Comparison of ENCODE assay signal across 8 cellular contexts in the genomic region with DNA sequence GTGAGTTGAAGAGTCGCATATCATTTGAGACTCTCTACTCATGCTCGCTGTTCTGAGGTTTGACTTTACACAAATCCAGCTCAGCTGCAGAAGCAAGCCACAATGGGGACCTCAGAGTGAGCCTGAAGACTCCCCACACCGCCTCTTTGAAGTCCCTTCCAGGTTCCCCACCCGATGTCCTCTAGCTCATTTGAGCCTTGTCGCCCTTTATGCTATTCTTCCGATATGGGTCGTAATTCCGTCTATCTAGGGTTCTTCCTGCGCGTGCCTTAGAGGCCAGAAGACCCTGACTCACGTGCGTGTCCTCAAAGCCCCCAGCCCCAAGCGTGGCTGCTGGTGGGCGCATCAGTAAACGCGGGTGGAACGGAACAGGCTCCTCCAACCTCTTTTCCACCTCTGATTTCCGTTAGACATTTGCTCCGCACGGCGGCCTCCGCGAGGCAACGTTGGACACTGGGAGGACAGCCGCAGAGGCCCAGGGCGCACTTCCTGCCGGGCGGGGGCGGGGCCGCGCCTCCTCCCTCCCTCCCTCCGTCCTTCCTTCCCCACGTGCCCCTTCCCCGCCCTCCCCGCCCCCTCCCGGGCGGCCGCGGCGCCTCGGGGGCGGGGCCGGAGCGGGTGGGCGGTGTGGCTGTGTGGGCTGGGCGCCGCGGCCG. TPM values are rescaled to one million over a fixed set of nuclear protein-coding genes. Genes with fewer than 3 reads are reported as not detected.
DNase-seq lines count a peak whose midpoint lies in the region; ATAC-seq, FAIRE-seq and TF ChIP-seq lines count a peak whose summit lies in the region.

A gene with protein sequence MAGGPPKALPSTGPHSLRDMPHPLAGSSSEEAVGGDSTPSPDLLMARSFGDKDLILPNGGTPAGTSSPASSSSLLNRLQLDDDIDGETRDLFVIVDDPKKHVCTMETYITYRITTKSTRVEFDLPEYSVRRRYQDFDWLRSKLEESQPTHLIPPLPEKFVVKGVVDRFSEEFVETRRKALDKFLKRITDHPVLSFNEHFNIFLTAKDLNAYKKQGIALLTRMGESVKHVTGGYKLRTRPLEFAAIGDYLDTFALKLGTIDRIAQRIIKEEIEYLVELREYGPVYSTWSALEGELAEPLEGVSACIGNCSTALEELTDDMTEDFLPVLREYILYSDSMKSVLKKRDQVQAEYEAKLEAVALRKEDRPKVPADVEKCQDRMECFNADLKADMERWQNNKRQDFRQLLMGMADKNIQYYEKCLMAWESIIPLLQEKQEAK (plus strand): TSS at position 650 of the 656 bp plus-strand sequence. CDS start 242 bp downstream, outside the sequence.

- H3K4me3 ChIP-seq in ascending aorta (peak within 1 kb of the TSS; percentile 84 to 98), right cardiac atrium (ENCODE audit: low read length) (peak within 1 kb of the TSS; percentile 90)

- peak; percentile 6 for TF ChIP-seq CTCF in GM13977 (IDR thresholded peaks at IDR 0.05; ENCODE audit: extremely low read depth, insufficient read depth, missing control alignments)
- TF ChIP-seq CTCF in ascending aorta (IDR thresholded peaks at IDR 0.05) = no peak

- DNase-seq in GM13977 (ENCODE audit: low spot score) (peak; percentile 95), NCI-H128 (lab: John Stamatoyannopoulos, UW; ENCODE audit: unreplicated experiment) (peak; percentile 61), ascending aorta (ENCODE audit: low spot score in 2 of 2) (peak; percentile 70 to 95), right cardiac atrium (peak; percentile 92 to 97 (median 96)), putamen (ENCODE audit: low spot score) (peak; percentile 93), urothelium cell line (ENCODE audit: low spot score) (peak; percentile 93)
- peak; percentile 80 for DNase-seq in T-helper 2 cell treated with Interferon-gamma antibody and Interleukin-4, amounts not matched to agents 5 μg/mL and 100 μg/mL, for 36 hours (ENCODE audit: low spot score)

- peaks cover 46% of the 10 kb centered on the region for H3K4me1 Mint-ChIP-seq in T-helper 2 cell treated with Interferon-gamma antibody and Interleukin-4, amounts not matched to agents 5 μg/mL and 100 μg/mL, for 36 hours (ENCODE audit: low read depth)

- H3K27ac ChIP-seq in ascending aorta = peak within 1 kb of the TSS; percentile 92 to 93
- peak within 1 kb of the TSS; percentile 69 for H3K27ac ChIP-seq in right cardiac atrium (ENCODE audit: low read length)

- peak within 1 kb of the TSS; percentile 84 for H3K27ac Mint-ChIP-seq in T-helper 2 cell treated with Interferon-gamma antibody and Interleukin-4, amounts not matched to agents 5 μg/mL and 100 μg/mL, for 36 hours

- in situ Hi-C loops in GM13977 (cut with MboI; ENCODE audit: low pct_unique_long_range_greater_than_20kb, low sequenced_read_pairs, unreplicated experiment) = no loop called here

- intact Hi-C loops in ascending aorta (cut with DNase I) (loop anchor here (1.0 to 10.0 kb wide), 7 partner anchors 32 to 417 kb away; a partner anchor contains a TSS), right cardiac atrium (cut with DNase I) (loop anchor here in 1 of 4 donors (5.0 kb wide), 1 partner anchor 33 kb away; a partner anchor contains a TSS)

- no peaks in the 10 kb centered on the region for H3K27me3 ChIP-seq in ascending aorta
- H3K27me3 ChIP-seq in right cardiac atrium (ENCODE audit: control insufficient read depth, insufficient read depth) = no peaks in the 10 kb centered on the region

- no peak for FAIRE-seq in urothelium cell line (lab: Jason Lieb, UNC)

- H3K36me3 ChIP-seq in ascending aorta = no peaks in the 10 kb centered on the region

- H3K36me3 Mint-ChIP-seq in T-helper 2 cell treated with Interferon-gamma antibody and Interleukin-4, amounts not matched to agents 5 μg/mL and 100 μg/mL, for 36 hours (ENCODE audit: low read depth) = peaks cover 3% of the 10 kb centered on the region

- whole genome bisulfite sequencing in right cardiac atrium = 4% methylated on average over 49 of the region's 49 CpGs

- peak within 1 kb of the TSS; percentile 91 for H3K4me3 Mint-ChIP-seq in T-helper 2 cell treated with Interferon-gamma antibody and Interleukin-4, amounts not matched to agents 5 μg/mL and 100 μg/mL, for 36 hours

- H3K27me3 Mint-ChIP-seq in T-helper 2 cell treated with Interferon-gamma antibody and Interleukin-4, amounts not matched to agents 5 μg/mL and 100 μg/mL, for 36 hours (ENCODE audit: low read depth) = no peaks in the 10 kb centered on the region

- H3K4me1 ChIP-seq in ascending aorta = peaks cover 14 to 38% of the 10 kb centered on the region in 2 donors
- peaks cover 5% of the 10 kb centered on the region for H3K4me1 ChIP-seq in right cardiac atrium (ENCODE audit: control insufficient read depth, insufficient read depth, low read length)

- H3K9me3 ChIP-seq in ascending aorta (no peaks in the 10 kb centered on the region), right cardiac atrium (ENCODE audit: control insufficient read depth, low read length) (no peaks in the 10 kb centered on the region)

- H3K9me3 Mint-ChIP-seq in T-helper 2 cell treated with Interferon-gamma antibody and Interleukin-4, amounts not matched to agents 5 μg/mL and 100 μg/mL, for 36 hours = no peaks in the 10 kb centered on the region

- ATAC-seq in HG02678 (IDR thresholded peaks at IDR 0.05; ENCODE audit: unreplicated experiment) (peak; percentile 88), right cardiac atrium (peak; percentile 97)

RNA-seq across cellular contexts. Expression of the gene that starts here (rescaled TPM):
- 4.7 TPM for total RNA-seq in ascending aorta
- total RNA-seq in right cardiac atrium = 1 to 10 TPM; 3.9 to 4.7 (median 4.6) TPM
- 1.2 TPM for polyA plus RNA-seq in right cardiac atrium

Comparison
In these comparisons a context has a peak if more than half of its experiments do, and no peak if none do; other contexts are left out.
1. Peak in every context shown above with its lines: DNase-seq, ATAC-seq, H3K4me3 ChIP-seq and H3K27ac ChIP-seq.